In genomic region chr7:33485746-33486491, GRCh38 we compare ENCODE assay signal across 29 cellular contexts.
DNase-seq lines count a peak whose midpoint lies in the region; ATAC-seq, FAIRE-seq and TF ChIP-seq lines count a peak whose summit lies in the region.
"Had no signal": no experiment of that assay in that cellular context is flagged by ENCODE, and none has a peak within 500 bp of the region (broad histone marks: within the 10 kb centered on the region; RNA-seq: fewer than 3 reads in every experiment).

No MANE protein-coding gene starts in this region.

- H3K4me3 ChIP-seq in fibroblast of pulmonary artery (replicated peaks; ENCODE audit: low read depth, low read length), result no peak overlapping the region
- H3K4me3 ChIP-seq in tibial artery, result no peak overlapping the region
- no peak overlapping the region for H3K4me3 ChIP-seq in upper lobe of right lung
- H3K4me3 ChIP-seq: ascending aorta, esophagus squamous epithelium, lower lobe of right lung, mucosa of descending colon, smooth muscle cell, stomach, tibial nerve had no signal

- H3K27me3 ChIP-seq in tibial artery (no peaks in the 10 kb centered on the region), upper lobe of right lung (no peaks in the 10 kb centered on the region)
- H3K27me3 ChIP-seq: ascending aorta, esophagus squamous epithelium, stomach, tibial nerve had no signal

- H3K9me3 Mint-ChIP-seq in nephron progenitor cell, result peaks cover 6% of the 10 kb centered on the region

- H3K36me3 Mint-ChIP-seq in nephron progenitor cell (ENCODE audit: low read depth), result peaks cover 7% of the 10 kb centered on the region

- H3K9me3 ChIP-seq in tibial artery (no peaks in the 10 kb centered on the region), upper lobe of right lung (no peaks in the 10 kb centered on the region)
- H3K9me3 ChIP-seq: ascending aorta, esophagus squamous epithelium, lower lobe of right lung, mucosa of descending colon, stomach, tibial nerve had no signal

- DNase-seq in AG08395 (ENCODE audit: low spot score) (peak; percentile 19), H54 (ENCODE audit: insufficient read length, low spot score) (no peak), RPMI7951 (ENCODE audit: low read depth) (peak; percentile 42), fibroblast of pulmonary artery (ENCODE audit: low read depth) (peak; percentile 36), nephron progenitor cell (no peak), tibial artery (no peak), upper lobe of right lung (no peak)
- DNase-seq: activated CD8-positive, alpha-beta T cell treated with anti-CD3 and anti-CD28 coated beads for 36 hours; activated naive CD8-positive, alpha-beta T cell treated with anti-CD3 and anti-CD28 coated beads for 36 hours; endodermal cell; esophagus squamous epithelium; GF-D8; Karpas-422; kidney; lower lobe of right lung; mucosa of descending colon; NCI-H1694 treated with DMSO at 0.1 percent for 48 hours; NCI-H446 treated with DMSO at 0.1 percent for 48 hours; NCI-H82; stimulated activated CD4-positive, alpha-beta T cell treated with anti-CD3 and anti-CD28 coated beads, Interleukin-2, amount 100 ng/mL, for 24 hours; stomach had no signal

- no peak for TF ChIP-seq POLR2A in H54 (IDR thresholded peaks at IDR 0.05; ENCODE audit: low read depth, low read length)

- TF ChIP-seq CTCF in fibroblast of pulmonary artery (IDR thresholded peaks at IDR 0.05; ENCODE audit: low read length, missing control alignments) (no peak), nephron progenitor cell (IDR thresholded peaks at IDR 0.05) (no peak), tibial artery (IDR thresholded peaks at IDR 0.05) (no peak), upper lobe of right lung (IDR thresholded peaks at IDR 0.05) (no peak)

- H3K4me1 ChIP-seq in tibial artery, result no peaks in the 10 kb centered on the region
- H3K4me1 ChIP-seq in upper lobe of right lung, result no peaks in the 10 kb centered on the region
- H3K4me1 ChIP-seq: ascending aorta, esophagus squamous epithelium, lower lobe of right lung, stomach had no signal

- H3K36me3 ChIP-seq in tibial artery (peaks cover 0 to 5% (median 0%) of the 10 kb centered on the region in 3 donors), upper lobe of right lung (no peaks in the 10 kb centered on the region)
- H3K36me3 ChIP-seq: ascending aorta, esophagus squamous epithelium, lower lobe of right lung, stomach, tibial nerve had no signal

- H3K27me3 Mint-ChIP-seq in nephron progenitor cell (ENCODE audit: low read depth, poor library complexity), result no peaks in the 10 kb centered on the region
- H3K27me3 Mint-ChIP-seq: activated CD8-positive, alpha-beta T cell treated with anti-CD3 and anti-CD28 coated beads for 36 hours; activated naive CD8-positive, alpha-beta T cell treated with anti-CD3 and anti-CD28 coated beads for 36 hours; central memory CD8-positive, alpha-beta T cell; dendritic cell treated with granulocyte-macrophage colony-stimulating factor and Interleukin-4, amounts not matched to agents 40 ng/mL and 50 ng/mL, for 4 days; natural killer cell treated with Interleukin-12 subunit alpha and Interleukin-12 subunit beta and Interleukin-15 and Interleukin-18, amount 100 ng/mL, for 72 hours had no signal

- H3K4me1 Mint-ChIP-seq in nephron progenitor cell, result peaks cover 11% of the 10 kb centered on the region
- H3K4me1 Mint-ChIP-seq: activated naive CD8-positive, alpha-beta T cell treated with anti-CD3 and anti-CD28 coated beads for 36 hours; central memory CD8-positive, alpha-beta T cell; endodermal cell had no signal

- no peak overlapping the region for H3K4me3 Mint-ChIP-seq in nephron progenitor cell
- H3K4me3 Mint-ChIP-seq: activated CD8-positive, alpha-beta T cell treated with anti-CD3 and anti-CD28 coated beads for 36 hours; activated naive CD8-positive, alpha-beta T cell treated with anti-CD3 and anti-CD28 coated beads for 36 hours; central memory CD8-positive, alpha-beta T cell; dendritic cell treated with granulocyte-macrophage colony-stimulating factor and Interleukin-4, amounts not matched to agents 40 ng/mL and 50 ng/mL, for 4 days; endodermal cell; natural killer cell treated with Interleukin-12 subunit alpha and Interleukin-12 subunit beta and Interleukin-15 and Interleukin-18, amount 100 ng/mL, for 72 hours had no signal

- intact Hi-C loops in tibial artery (cut with DNase I; ENCODE audit: low total_unique reads), result no loop called here
- intact Hi-C loops in upper lobe of right lung (cut with DNase I), result no loop called here

- H3K27ac ChIP-seq in tibial artery (no peak overlapping the region), upper lobe of right lung (no peak overlapping the region)
- H3K27ac ChIP-seq: ascending aorta, esophagus squamous epithelium, lower lobe of right lung, stomach, tibial nerve had no signal

- FAIRE-seq in H54 (lab: Jason Lieb, UNC), result peak; percentile 61
- FAIRE-seq: kidney had no signal

- ATAC-seq in HG03469 (IDR thresholded peaks at IDR 0.05; ENCODE audit: unreplicated experiment), result no peak
- no peak for ATAC-seq in upper lobe of right lung
- ATAC-seq: activated CD8-positive, alpha-beta T cell treated with anti-CD3 and anti-CD28 coated beads for 36 hours; HCT116; lower lobe of right lung; mucosa of descending colon; natural killer cell treated with Interleukin-12 subunit alpha and Interleukin-12 subunit beta and Interleukin-15 and Interleukin-18, amount 100 ng/mL, for 72 hours had no signal

- H3K27ac Mint-ChIP-seq in nephron progenitor cell, result no peak overlapping the region
- H3K27ac Mint-ChIP-seq: activated CD8-positive, alpha-beta T cell treated with anti-CD3 and anti-CD28 coated beads for 36 hours; activated naive CD8-positive, alpha-beta T cell treated with anti-CD3 and anti-CD28 coated beads for 36 hours; dendritic cell treated with granulocyte-macrophage colony-stimulating factor and Interleukin-4, amounts not matched to agents 40 ng/mL and 50 ng/mL, for 4 days; endodermal cell; natural killer cell treated with Interleukin-12 subunit alpha and Interleukin-12 subunit beta and Interleukin-15 and Interleukin-18, amount 100 ng/mL, for 72 hours had no signal

Comparison
In these comparisons a context has a peak if more than half of its experiments do, and no peak if none do; other contexts are left out.
1. DNase-seq: peak in AG08395 (single experiment), RPMI7951 (single experiment) and fibroblast of pulmonary artery (single experiment); none in H54 (single experiment), nephron progenitor cell (single experiment), tibial artery (0 of 2) and upper lobe of right lung (single experiment).